Comparison of ENCODE assay signal across 19 cellular contexts in the genomic region with DNA sequence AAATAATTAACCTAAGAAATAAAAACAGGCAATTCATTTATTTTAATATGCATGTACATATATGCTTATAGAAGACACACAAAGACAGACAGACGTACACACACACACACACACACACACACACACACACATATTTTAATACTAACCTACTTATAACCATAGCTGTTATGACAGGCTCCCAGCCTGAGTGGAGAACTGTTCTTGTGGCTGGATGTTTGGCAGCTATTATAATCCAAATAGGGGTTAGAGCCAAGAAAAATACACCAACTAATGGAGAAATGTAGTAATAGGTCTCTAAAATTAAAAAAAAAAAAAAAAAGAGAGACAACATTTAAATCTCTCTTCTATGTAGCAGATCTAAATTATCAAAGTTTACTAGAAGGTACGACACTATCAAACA.
DNase-seq lines count a peak whose midpoint lies in the region; ATAC-seq and TF ChIP-seq lines count a peak whose summit lies in the region.
"Had no signal": no experiment of that assay in that cellular context is flagged by ENCODE, and none has a peak within 500 bp of the region (broad histone marks: within the 10 kb centered on the region; RNA-seq: fewer than 3 reads in every experiment).

No MANE protein-coding gene starts in this region.

- H3K4me3 ChIP-seq in fibroblast of mammary gland (ENCODE audit: control insufficient read depth, low read depth, low read length) = no peak overlapping the region
- H3K4me3 ChIP-seq: BLaER1 treated with 17β-estradiol and CSF1 and Interleukin-3, amounts not matched to agents 10 nM and 100 nM; heart right ventricle; vagina had no signal

- DNase-seq in Daoy (ENCODE audit: low read depth) (peak; percentile 12), RPMI7951 (ENCODE audit: low read depth) (peak; percentile 3), fibroblast of mammary gland (ENCODE audit: low read depth) (peak; percentile 81), pulmonary artery endothelial cell (ENCODE audit: low read depth, low spot score) (peak; percentile 52), GM19238 (ENCODE audit: insufficient read length, low spot score) (no peak), HK-2 (ENCODE audit: unreplicated experiment) (no peak)
- DNase-seq in activated CD8-positive, alpha-beta memory T cell treated with anti-CD3 and anti-CD28 coated beads, Interleukin-2, amount 50 U/mL, for 48 hours = no peak
- DNase-seq: activated CD4-positive, alpha-beta T cell treated with anti-CD3 and anti-CD28 coated beads, Interleukin-2, amount 50 U/mL, for 1 hour; activated T-cell treated with anti-CD3 and anti-CD28 coated beads, Interleukin-2, amount 50 U/mL, for 4 hours; cerebellar nuclear complex; DMS153; heart right ventricle; NCI-H1694; NCI-H524; SW 1271 had no signal

- TF ChIP-seq CTCF in fibroblast of mammary gland (conservative IDR thresholded peaks at IDR 0.05; ENCODE audit: control insufficient read depth, insufficient read depth, low read depth, low read length) = no peak

- ATAC-seq in HG03196 (IDR thresholded peaks at IDR 0.05; ENCODE audit: unreplicated experiment) = no peak
- ATAC-seq: activated naive CD4-positive, alpha-beta T cell treated with anti-CD3 and anti-CD28 coated beads, Interleukin-2, amount 50 U/mL, for 72 hours; activated T-cell treated with anti-CD3 and anti-CD28 coated beads, Interleukin-2, amount 50 U/mL, for 4 hours had no signal

Comparison
In these comparisons a context has a peak if more than half of its experiments do, and no peak if none do; other contexts are left out.
1. DNase-seq: peak in Daoy (single experiment), RPMI7951 (single experiment), fibroblast of mammary gland (single experiment) and pulmonary artery endothelial cell (single experiment); none in GM19238 (single experiment), HK-2 (single experiment) and activated CD8-positive, alpha-beta memory T cell treated with anti-CD3 and anti-CD28 coated beads, Interleukin-2, amount 50 U/mL, for 48 hours (single experiment).